Comparison of ENCODE assay signal across 14 cellular contexts in the genomic region with DNA sequence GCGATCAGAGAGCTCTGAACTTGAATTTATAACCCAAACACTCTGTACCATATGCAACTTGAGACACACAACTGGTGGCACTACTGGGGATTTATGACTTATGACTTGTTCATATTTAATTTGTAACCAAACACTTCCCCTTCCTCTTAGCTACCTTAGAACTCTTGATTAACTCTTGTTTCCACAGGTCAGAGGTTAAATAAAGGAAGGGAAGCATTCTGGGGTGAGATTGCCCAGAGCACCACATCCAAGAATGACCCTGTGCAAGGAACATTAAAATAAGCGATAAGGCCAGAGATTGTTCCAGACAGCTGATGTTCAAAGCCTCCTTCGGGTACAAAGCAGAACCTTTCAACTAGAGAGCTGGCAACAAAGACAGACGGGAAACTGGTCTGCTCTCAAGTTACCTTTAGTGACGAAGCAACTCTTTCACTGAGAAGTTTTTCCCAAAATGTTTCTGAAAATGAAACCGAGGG.
DNase-seq lines count a peak whose midpoint lies in the region; ATAC-seq, FAIRE-seq and TF ChIP-seq lines count a peak whose summit lies in the region.
"Had no signal": no experiment of that assay in that cellular context is flagged by ENCODE, and none has a peak within 500 bp of the region (broad histone marks: within the 10 kb centered on the region; RNA-seq: fewer than 3 reads in every experiment).

No MANE protein-coding gene starts in this region.

- H3K36me3 ChIP-seq in endothelial cell of umbilical vein (ENCODE audit: control insufficient read depth in 2 of 2, extremely low read depth in 1 of 2, insufficient read depth in 2 of 2, low read length in 2 of 2) (no peaks in the 10 kb centered on the region), thymus (ENCODE audit: control insufficient read depth, insufficient read depth) (no peaks in the 10 kb centered on the region), WERI-Rb-1 (no peaks in the 10 kb centered on the region)

- TF ChIP-seq CTCF in endothelial cell of umbilical vein (IDR thresholded peaks at IDR 0.05; ENCODE audit: extremely low read depth in 1 of 2, insufficient read depth in 1 of 2, low read depth in 1 of 2, low read length in 2 of 2): no peak
- no peak for TF ChIP-seq CTCF in WERI-Rb-1 (IDR thresholded peaks at IDR 0.05; ENCODE audit: low read depth, low read length)

- H3K4me1 ChIP-seq in endothelial cell of umbilical vein (ENCODE audit: control insufficient read depth, extremely low read depth, insufficient read depth, low read length) (no peaks in the 10 kb centered on the region), thymus (ENCODE audit: control insufficient read depth, insufficient read depth, low read length) (no peaks in the 10 kb centered on the region)

- H3K9me1 ChIP-seq in endothelial cell of umbilical vein (replicated peaks; ENCODE audit: control insufficient read depth, extremely low read depth, insufficient read depth, low read length): no peaks in the 10 kb centered on the region

- no peak overlapping the region for H3K4me2 ChIP-seq in endothelial cell of umbilical vein (ENCODE audit: insufficient read depth, low read length)
- H3K4me2 ChIP-seq: GM23338 had no signal

- dilution Hi-C loops in endothelial cell of umbilical vein (cut with MboI; ENCODE audit: extremely low pct_ligation_motif_present, low sequenced_read_pairs): no loop called here

- DNase-seq in Right ventricle myocardium superior (no peak), left cardiac atrium (no peak), NCI-H510A treated with DMSO at 0.1 percent for 48 hours (lab: John Stamatoyannopoulos, UW) (peak; percentile 77), endothelial cell of umbilical vein (ENCODE audit: low read depth, low spot score) (peak; percentile 44), putamen (ENCODE audit: low spot score) (no peak), WERI-Rb-1 (no peak)
- DNase-seq: activated CD8-positive, alpha-beta memory T cell treated with anti-CD3 and anti-CD28 coated beads, Interleukin-2, amount 50 U/mL, for 4 hours; aorta; GDM1; KBM-7 had no signal

- BruUV-seq in endothelial cell of umbilical vein (replicated peaks; lab: Mats Ljungman, UMichigan): no TSS peak

- H3K9ac ChIP-seq in endothelial cell of umbilical vein (replicated peaks; ENCODE audit: extremely low read depth, insufficient read depth, low read length): no peak overlapping the region

- WGBS in thymus: 29% methylated on average over 6 of the region's 6 CpGs

- TF ChIP-seq POLR2A in endothelial cell of umbilical vein (IDR thresholded peaks at IDR 0.05; ENCODE audit: low read depth, low read length): no peak

- ATAC-seq in Right ventricle myocardium superior (ENCODE audit: poor library complexity) (peak; percentile 32), left cardiac atrium (no peak), HG03139 (IDR thresholded peaks at IDR 0.05; ENCODE audit: unreplicated experiment) (no peak)
- ATAC-seq: GM23338 had no signal

- POLR2A ChIA-PET in endothelial cell of umbilical vein (lab: Charles Lee): no interaction called here

- H2AFZ ChIP-seq in endothelial cell of umbilical vein (ENCODE audit: low read depth, low read length): no peak overlapping the region
- H2AFZ ChIP-seq: GM23338 had no signal

- H3K9me3 ChIP-seq in endothelial cell of umbilical vein (replicated peaks; ENCODE audit: control insufficient read depth, insufficient read depth, low read length) (no peaks in the 10 kb centered on the region), thymus (ENCODE audit: control insufficient read depth) (no peaks in the 10 kb centered on the region), WERI-Rb-1 (ENCODE audit: severe bottlenecking) (no peaks in the 10 kb centered on the region)

- H4K20me1 ChIP-seq in endothelial cell of umbilical vein (replicated peaks; ENCODE audit: control insufficient read depth, extremely low read depth, insufficient read depth, low read length): no peaks in the 10 kb centered on the region

- CTCF ChIA-PET in endothelial cell of umbilical vein (lab: Charles Lee): interaction anchor here (1.2 kb wide), 1 partner anchor 11 kb away, joined by 3 read pairs; no protein-coding TSS in a partner anchor

- H3K27me3 ChIP-seq in endothelial cell of umbilical vein (ENCODE audit: control insufficient read depth in 2 of 2, insufficient read depth in 2 of 2, low read length in 2 of 2): no peaks in the 10 kb centered on the region
- no peaks in the 10 kb centered on the region for H3K27me3 ChIP-seq in thymus (ENCODE audit: control insufficient read depth, insufficient read depth)
- no peaks in the 10 kb centered on the region for H3K27me3 ChIP-seq in WERI-Rb-1 (ENCODE audit: insufficient read depth, low read depth, severe bottlenecking)

- H3K4me3 ChIP-seq in endothelial cell of umbilical vein (replicated peaks in 1 of 3; ENCODE audit: insufficient read depth in 1 of 3, low read depth in 1 of 3, low read length in 3 of 3) (no peak overlapping the region), thymus (ENCODE audit: low read length) (no peak overlapping the region), WERI-Rb-1 (ENCODE audit: low read depth, low read length) (no peak overlapping the region)
- H3K4me3 ChIP-seq: GM23338 had no signal

- intact Hi-C loops in Right ventricle myocardium superior (cut with DNase I) (no loop called here), left cardiac atrium (cut with DNase I) (no loop called here), endothelial cell of umbilical vein (cut with micrococcal nuclease) (no loop called here)

- no peak for FAIRE-seq in endothelial cell of umbilical vein (lab: Jason Lieb, UNC)

- no peak overlapping the region for H3K27ac ChIP-seq in endothelial cell of umbilical vein (ENCODE audit: insufficient read depth, low read depth, low read length)
- H3K27ac ChIP-seq in thymus (ENCODE audit: low read depth): peak overlapping the region; percentile 53
- H3K27ac ChIP-seq in WERI-Rb-1: no peak overlapping the region
- H3K27ac ChIP-seq: epithelial cell of prostate had no signal

- no peaks in the 10 kb centered on the region for H3K79me2 ChIP-seq in endothelial cell of umbilical vein (ENCODE audit: control insufficient read depth, insufficient read depth, low read length)

TF ChIP-seq in endothelial cell of umbilical vein, 7 proteins besides CTCF, POLR2A, EP300 and RAD21:
- TF ChIP-seq GATA2 (IDR thresholded peaks at IDR 0.05; ENCODE audit: insufficient read depth, insufficient read length, low read depth, low read length) (peak; percentile 22), FOS (IDR thresholded peaks at IDR 0.05; ENCODE audit: borderline replicate concordance, insufficient read depth, low read length) (no peak), MYC (IDR thresholded peaks at IDR 0.05; ENCODE audit: low read depth, low read length) (no peak), JUN (IDR thresholded peaks at IDR 0.05; ENCODE audit: borderline replicate concordance, insufficient read depth, insufficient read length, low read depth) (no peak), EZH2 (IDR thresholded peaks at IDR 0.05; ENCODE audit: borderline replicate concordance, low read depth, low read length, severe bottlenecking) (no peak), POLR2AphosphoS5 (IDR thresholded peaks at IDR 0.05; ENCODE audit: insufficient read depth, low read depth, low read length) (no peak)

Comparison
In these comparisons a context has a peak if more than half of its experiments do, and no peak if none do; other contexts are left out.
1. DNase-seq: peak in NCI-H510A treated with DMSO at 0.1 percent for 48 hours (single experiment) and endothelial cell of umbilical vein (single experiment); none in Right ventricle myocardium superior (single experiment), left cardiac atrium (single experiment), putamen (single experiment) and WERI-Rb-1 (single experiment).